18 cellular contexts compared by ENCODE assay signal in genomic region chr18:46449499-46449898, GRCh38.
DNase-seq lines count a peak whose midpoint lies in the region; ATAC-seq, FAIRE-seq and TF ChIP-seq lines count a peak whose summit lies in the region.
"Had no signal": no experiment of that assay in that cellular context is flagged by ENCODE, and none has a peak within 500 bp of the region (broad histone marks: within the 10 kb centered on the region; RNA-seq: fewer than 3 reads in every experiment).

No MANE protein-coding gene starts in this region.

- H3K9me3 ChIP-seq in keratinocyte (ENCODE audit: control insufficient read depth, low read depth, low read length) (peaks cover 2% of the 10 kb centered on the region), Karpas-422 (ENCODE audit: low read length) (no peaks in the 10 kb centered on the region)
- H3K9me3 ChIP-seq: HAP-1 had no signal

- H4K20me1 ChIP-seq in keratinocyte (ENCODE audit: control insufficient read depth, extremely low read depth, insufficient read depth, low read length) (no peaks in the 10 kb centered on the region), Karpas-422 (ENCODE audit: insufficient read depth, low read depth, low read length) (no peaks in the 10 kb centered on the region)

- DNase-seq in activated naive CD8-positive, alpha-beta T cell treated with anti-CD3 and anti-CD28 coated beads, Interleukin-2, amount 50 U/mL, for 24 hours: no peak
- DNase-seq in activated naive CD8-positive, alpha-beta T cell treated with anti-CD3 and anti-CD28 coated beads for 36 hours: no peak
- DNase-seq in keratinocyte (ENCODE audit: low read depth, low spot score) (no peak), natural killer cell (no peak), D341Med (ENCODE audit: low spot score) (no peak), Karpas-422 (no peak)
- DNase-seq: C1 segment of cervical spinal cord; Calu3; CD4-positive, alpha-beta memory T cell; COR-L47; DMS153; DND-41; GOT3 had no signal

- ATAC-seq in activated naive CD8-positive, alpha-beta T cell treated with anti-CD3 and anti-CD28 coated beads, Interleukin-2, amount 50 U/mL, for 24 hours: peak; percentile 36
- no peak for ATAC-seq in natural killer cell

- H3K36me3 ChIP-seq in keratinocyte (ENCODE audit: control insufficient read depth in 2 of 2, extremely low read depth in 1 of 2, insufficient read depth in 2 of 2, low read length in 2 of 2) (no peaks in the 10 kb centered on the region), Karpas-422 (ENCODE audit: insufficient read depth, low read length) (no peaks in the 10 kb centered on the region)
- H3K36me3 ChIP-seq: HAP-1 had no signal

- dilution Hi-C loops in keratinocyte (cut with MboI; ENCODE audit: extremely low pct_ligation_motif_present, low sequenced_read_pairs): no loop called here

- H3K9me2 ChIP-seq in Karpas-422 (replicated peaks; ENCODE audit: insufficient read depth, low read length): no peaks in the 10 kb centered on the region

- no peak overlapping the region for H3K4me3 ChIP-seq in keratinocyte (ENCODE audit: control insufficient read depth in 2 of 3, extremely low read depth in 1 of 3, insufficient read depth in 2 of 3, low read depth in 1 of 3, low read length in 3 of 3)
- H3K4me3 ChIP-seq in Karpas-422 (ENCODE audit: low read length): no peak overlapping the region
- H3K4me3 ChIP-seq: HAP-1 had no signal

- no peak for TF ChIP-seq CTCF in keratinocyte (optimal IDR thresholded peaks at IDR 0.05 in 1 of 3, IDR thresholded peaks at IDR 0.05 in 1 of 3, conservative IDR thresholded peaks at IDR 0.05 in 1 of 3; ENCODE audit: extremely low read depth in 1 of 3, insufficient read depth in 2 of 3, low read length in 3 of 3)
- TF ChIP-seq CTCF in natural killer cell (IDR thresholded peaks at IDR 0.05): no peak

- H3K4me3 Mint-ChIP-seq in activated naive CD8-positive, alpha-beta T cell treated with anti-CD3 and anti-CD28 coated beads, Interleukin-2, amount 50 U/mL, for 24 hours: no peak overlapping the region
- no peak overlapping the region for H3K4me3 Mint-ChIP-seq in activated naive CD8-positive, alpha-beta T cell treated with anti-CD3 and anti-CD28 coated beads for 36 hours
- no peak overlapping the region for H3K4me3 Mint-ChIP-seq in natural killer cell
- H3K4me3 Mint-ChIP-seq: CD4-positive, alpha-beta memory T cell; HFFc6 had no signal

- H3K27me3 Mint-ChIP-seq in activated naive CD8-positive, alpha-beta T cell treated with anti-CD3 and anti-CD28 coated beads, Interleukin-2, amount 50 U/mL, for 24 hours: peaks cover 6% of the 10 kb centered on the region
- H3K27me3 Mint-ChIP-seq in activated naive CD8-positive, alpha-beta T cell treated with anti-CD3 and anti-CD28 coated beads for 36 hours: peaks cover 10% of the 10 kb centered on the region
- H3K27me3 Mint-ChIP-seq in natural killer cell (ENCODE audit: low read depth in 2 of 2): no peaks in the 10 kb centered on the region

- peak; percentile 9 for FAIRE-seq in keratinocyte (lab: Jason Lieb, UNC)
- FAIRE-seq: G401.6, GM12892, H54 had no signal

- H3K9me1 ChIP-seq in keratinocyte (ENCODE audit: control insufficient read depth, extremely low read depth, insufficient read depth, low read length): no peaks in the 10 kb centered on the region

- H3K79me2 ChIP-seq in keratinocyte (ENCODE audit: control insufficient read depth, insufficient read depth, low read length) (no peaks in the 10 kb centered on the region), Karpas-422 (ENCODE audit: low read length) (no peaks in the 10 kb centered on the region)

- intact Hi-C loops in natural killer cell (cut with micrococcal nuclease): no loop called here

- no peak overlapping the region for H2AFZ ChIP-seq in keratinocyte (ENCODE audit: control insufficient read depth, low read length)
- H2AFZ ChIP-seq in Karpas-422 (ENCODE audit: low read length): no peak overlapping the region

- no peak overlapping the region for H3K9ac ChIP-seq in keratinocyte (ENCODE audit: control insufficient read depth, extremely low read depth, insufficient read depth, low read length)
- H3K9ac ChIP-seq in Karpas-422 (ENCODE audit: low read length): no peak overlapping the region

- H3K9me3 Mint-ChIP-seq in activated naive CD8-positive, alpha-beta T cell treated with anti-CD3 and anti-CD28 coated beads, Interleukin-2, amount 50 U/mL, for 24 hours: no peaks in the 10 kb centered on the region
- peaks cover 3% of the 10 kb centered on the region for H3K9me3 Mint-ChIP-seq in activated naive CD8-positive, alpha-beta T cell treated with anti-CD3 and anti-CD28 coated beads for 36 hours
- no peaks in the 10 kb centered on the region for H3K9me3 Mint-ChIP-seq in natural killer cell
- H3K9me3 Mint-ChIP-seq: HFFc6 had no signal

- H3K4me1 ChIP-seq in keratinocyte (ENCODE audit: control insufficient read depth, extremely low read depth, insufficient read depth, low read length): no peaks in the 10 kb centered on the region
- no peaks in the 10 kb centered on the region for H3K4me1 ChIP-seq in Karpas-422 (ENCODE audit: low read length)
- H3K4me1 ChIP-seq: HAP-1 had no signal

- H3K27me3 ChIP-seq in keratinocyte (ENCODE audit: control insufficient read depth, extremely low read depth, insufficient read depth, low read length): no peaks in the 10 kb centered on the region
- H3K27me3 ChIP-seq in Karpas-422 (ENCODE audit: low read length): no peaks in the 10 kb centered on the region

- no peak overlapping the region for H3K27ac ChIP-seq in keratinocyte (ENCODE audit: control insufficient read depth, insufficient read depth, low read length)
- no peak overlapping the region for H3K27ac ChIP-seq in Karpas-422 (ENCODE audit: low read length)

- H3K36me3 Mint-ChIP-seq in activated naive CD8-positive, alpha-beta T cell treated with anti-CD3 and anti-CD28 coated beads, Interleukin-2, amount 50 U/mL, for 24 hours (ENCODE audit: low read depth): peaks cover 2% of the 10 kb centered on the region
- H3K36me3 Mint-ChIP-seq in activated naive CD8-positive, alpha-beta T cell treated with anti-CD3 and anti-CD28 coated beads for 36 hours: no peaks in the 10 kb centered on the region
- H3K36me3 Mint-ChIP-seq in natural killer cell: peaks cover 21% of the 10 kb centered on the region

- no peaks in the 10 kb centered on the region for H3K4me1 Mint-ChIP-seq in activated naive CD8-positive, alpha-beta T cell treated with anti-CD3 and anti-CD28 coated beads, Interleukin-2, amount 50 U/mL, for 24 hours
- H3K4me1 Mint-ChIP-seq in activated naive CD8-positive, alpha-beta T cell treated with anti-CD3 and anti-CD28 coated beads for 36 hours: no peaks in the 10 kb centered on the region
- peaks cover 50 to 60% of the 10 kb centered on the region in 2 donors for H3K4me1 Mint-ChIP-seq in natural killer cell
- H3K4me1 Mint-ChIP-seq: CD4-positive, alpha-beta memory T cell had no signal

- no peak overlapping the region for H3K27ac Mint-ChIP-seq in activated naive CD8-positive, alpha-beta T cell treated with anti-CD3 and anti-CD28 coated beads, Interleukin-2, amount 50 U/mL, for 24 hours
- no peak overlapping the region for H3K27ac Mint-ChIP-seq in activated naive CD8-positive, alpha-beta T cell treated with anti-CD3 and anti-CD28 coated beads for 36 hours
- peak overlapping the region; percentile 64 to 73 for H3K27ac Mint-ChIP-seq in natural killer cell
- H3K27ac Mint-ChIP-seq: CD4-positive, alpha-beta memory T cell; HFFc6 had no signal

- H3K4me2 ChIP-seq in keratinocyte (ENCODE audit: control insufficient read depth, extremely low read depth, insufficient read depth, low read depth, low read length) (no peak overlapping the region), Karpas-422 (ENCODE audit: low read depth, low read length, poor library complexity, severe bottlenecking) (no peak overlapping the region)

Comparison
In these comparisons a context has a peak if more than half of its experiments do, and no peak if none do; other contexts are left out.
1. H3K27ac Mint-ChIP-seq: peak in natural killer cell (2 of 2); none in activated naive CD8-positive, alpha-beta T cell treated with anti-CD3 and anti-CD28 coated beads, Interleukin-2, amount 50 U/mL, for 24 hours (single experiment) and activated naive CD8-positive, alpha-beta T cell treated with anti-CD3 and anti-CD28 coated beads for 36 hours (single experiment).